8 cellular contexts compared by ENCODE assay signal in the genomic region with DNA sequence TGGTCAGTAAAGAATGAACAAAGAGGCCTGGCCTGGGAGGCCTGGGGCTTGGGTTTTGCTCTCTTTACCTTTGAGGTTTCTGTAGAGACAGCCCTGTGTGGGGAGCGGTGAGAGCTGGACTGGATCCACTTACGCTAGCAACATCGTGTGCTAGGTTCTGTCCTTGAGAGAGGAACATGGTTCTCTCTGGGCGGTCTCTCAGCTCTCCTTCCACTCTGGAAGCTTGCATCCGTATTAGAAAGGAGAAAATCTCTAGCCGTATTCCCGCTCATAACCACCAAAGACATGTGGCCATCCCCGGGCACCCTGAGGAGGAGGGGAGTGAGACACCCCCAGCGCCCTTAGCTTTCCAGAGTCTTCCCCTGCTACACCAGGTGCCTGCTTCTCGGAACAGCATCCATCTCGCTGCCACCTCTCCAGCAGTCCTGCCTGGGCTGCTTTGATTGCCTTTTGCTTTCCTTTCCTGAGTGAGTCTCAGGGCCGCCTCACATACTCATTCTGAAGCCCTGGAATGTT. TPM values are rescaled to one million over a fixed set of nuclear protein-coding genes. Genes with fewer than 3 reads are reported as not detected.
DNase-seq lines count a peak whose midpoint lies in the region; ATAC-seq, FAIRE-seq and TF ChIP-seq lines count a peak whose summit lies in the region.

No MANE protein-coding gene starts in this region.

- H2BK12ac ChIP-seq in trophoblast cell (ENCODE audit: low read length) = peak overlapping the region; percentile 16

- H3K36me3 ChIP-seq in DOHH2 (ENCODE audit: control insufficient read depth, low read length) (peaks cover 21% of the 10 kb centered on the region), Panc1 (ENCODE audit: control insufficient read depth, insufficient read depth, low read length) (no peaks in the 10 kb centered on the region), trophoblast cell (ENCODE audit: control insufficient read depth in 1 of 2, insufficient read depth in 2 of 2, low read length in 2 of 2) (peaks cover 2 to 7% of the 10 kb centered on the region in 2 experiments)

- H4K8ac ChIP-seq in trophoblast cell (ENCODE audit: low read depth, low read length) = peak overlapping the region; percentile 81

- ATAC-seq in Panc1 = no peak

- H2AFZ ChIP-seq in trophoblast cell (ENCODE audit: insufficient read depth, low read length, poor library complexity) = peak overlapping the region; percentile 55

- peak overlapping the region; percentile 95 for H3K4ac ChIP-seq in trophoblast cell (ENCODE audit: low read depth, low read length)

- DNase-seq in Panc1 (ENCODE audit: low read depth, low spot score) = no peak
- DNase-seq in fibroblast of mammary gland (ENCODE audit: low read depth) = peak; percentile 12
- no peak for DNase-seq in trophoblast cell
- no peak for DNase-seq in DMS53 treated with DMSO at 0.1 percent for 48 hours (lab: John Stamatoyannopoulos, UW; ENCODE audit: unreplicated experiment)
- DNase-seq in HTR-8/SVneo (ENCODE audit: insufficient read length, low spot score) = no peak
- DNase-seq in RPMI8226 = no peak
- DNase-seq in NCI-H2081 treated with DMSO at 0.1 percent for 48 hours (lab: John Stamatoyannopoulos, UW) = no peak

- H3K27ac ChIP-seq in DOHH2 (ENCODE audit: low read depth, low read length) (no peak overlapping the region), Panc1 (ENCODE audit: low read length) (peak overlapping the region; percentile 81), trophoblast cell (ENCODE audit: low read depth, low read length) (no peak overlapping the region)

- H3K27me3 ChIP-seq in DOHH2 (ENCODE audit: control insufficient read depth, low read length) (peaks cover 9% of the 10 kb centered on the region), Panc1 (ENCODE audit: control insufficient read depth, insufficient read depth, low read length) (no peaks in the 10 kb centered on the region), trophoblast cell (ENCODE audit: insufficient read depth, low read length) (no peaks in the 10 kb centered on the region)

- H4K20me1 ChIP-seq in DOHH2 (ENCODE audit: control insufficient read depth, insufficient read depth, low read depth, low read length) = peaks cover 14% of the 10 kb centered on the region

- H3K4me2 ChIP-seq in DOHH2 (ENCODE audit: low read length) = peak overlapping the region; percentile 92
- peak overlapping the region; percentile 94 for H3K4me2 ChIP-seq in trophoblast cell (ENCODE audit: low read length)

- H3K79me2 ChIP-seq in DOHH2 (ENCODE audit: control insufficient read depth, low read length) = peaks cover 58% of the 10 kb centered on the region
- peaks cover 19% of the 10 kb centered on the region for H3K79me2 ChIP-seq in trophoblast cell (ENCODE audit: control insufficient read depth, insufficient read depth, low read length, poor library complexity)

- peak overlapping the region; percentile 43 for H3K14ac ChIP-seq in trophoblast cell (ENCODE audit: low read length)

- peak overlapping the region; percentile 22 for H2BK5ac ChIP-seq in trophoblast cell (ENCODE audit: low read depth, low read length, poor library complexity)

- H3K9me2 ChIP-seq in DOHH2 (replicated peaks; ENCODE audit: control insufficient read depth, low read length) = no peaks in the 10 kb centered on the region

- H2AK5ac ChIP-seq in trophoblast cell (ENCODE audit: low read length) = peak overlapping the region; percentile 97

- H4K91ac ChIP-seq in trophoblast cell (ENCODE audit: low read depth, low read length) = peak overlapping the region; percentile 86

- peaks cover 36% of the 10 kb centered on the region for H3K4me1 ChIP-seq in DOHH2 (ENCODE audit: control insufficient read depth, low read length)
- H3K4me1 ChIP-seq in Panc1 (ENCODE audit: control insufficient read depth, insufficient read depth, low read length) = peaks cover 30% of the 10 kb centered on the region
- H3K4me1 ChIP-seq in trophoblast cell (ENCODE audit: control insufficient read depth in 1 of 2, insufficient read depth in 2 of 2, low read length in 2 of 2) = peaks cover 18 to 22% of the 10 kb centered on the region in 2 experiments

- H3K79me1 ChIP-seq in trophoblast cell (ENCODE audit: low read length) = peaks cover 9% of the 10 kb centered on the region

- H3K18ac ChIP-seq in trophoblast cell (ENCODE audit: low read length) = peak overlapping the region; percentile 88

- H3K9me3 ChIP-seq in DOHH2 (ENCODE audit: control insufficient read depth, insufficient read depth, low read length) (no peaks in the 10 kb centered on the region), Panc1 (ENCODE audit: control insufficient read depth, insufficient read depth, low read depth, low read length) (no peaks in the 10 kb centered on the region), trophoblast cell (ENCODE audit: insufficient read depth, low read depth, low read length) (peaks cover 4% of the 10 kb centered on the region)

- H4K12ac ChIP-seq in trophoblast cell (ENCODE audit: low read depth, low read length) = peak overlapping the region; percentile 89

- CTCF ChIA-PET in Panc1 (lab: Charles Lee) = no interaction called here

- H3F3A ChIP-seq in DOHH2 (ENCODE audit: control insufficient read depth, insufficient read depth) = peaks cover 4% of the 10 kb centered on the region

- no peak overlapping the region for H3K23ac ChIP-seq in trophoblast cell (ENCODE audit: low read length)

- POLR2A ChIA-PET in Panc1 (lab: Charles Lee) = no interaction called here

- WGBS in trophoblast cell (ENCODE audit: extremely low coverage, insufficient coverage, insufficient read length) = no CpG with 5 or more reads among the region's 12 CpGs

- in situ Hi-C loops in Panc1 (cut with HindIII; ENCODE audit: low pct_unique_long_range_greater_than_20kb, low sequenced_read_pairs) = no loop called here

- peak overlapping the region; percentile 99 for H3K4me3 ChIP-seq in DOHH2 (ENCODE audit: low read length)
- H3K4me3 ChIP-seq in Panc1 (ENCODE audit: low read depth in 2 of 2, low read length in 2 of 2) = peak overlapping the region; percentile 76 to 80
- H3K4me3 ChIP-seq in fibroblast of mammary gland (ENCODE audit: control insufficient read depth, low read depth, low read length) = peak overlapping the region; percentile 78
- peak overlapping the region; percentile 99 for H3K4me3 ChIP-seq in trophoblast cell (ENCODE audit: low read depth, low read length)

- no peak overlapping the region for H2BK120ac ChIP-seq in trophoblast cell (ENCODE audit: insufficient read depth, low read length, poor library complexity)

- no peak overlapping the region for H3K9ac ChIP-seq in trophoblast cell (ENCODE audit: low read length)

- intact Hi-C loops in Panc1 (cut with micrococcal nuclease; ENCODE audit: unreplicated experiment) = no loop called here

- no TSS peak for BruUV-seq in Panc1 (replicated peaks; lab: Mats Ljungman, UMichigan)

- TF ChIP-seq CTCF in DOHH2 (IDR thresholded peaks at IDR 0.05; ENCODE audit: low read depth, low read length, poor library complexity, severe bottlenecking) = no peak
- TF ChIP-seq CTCF in Panc1 (IDR thresholded peaks at IDR 0.05) = no peak
- no peak for TF ChIP-seq CTCF in fibroblast of mammary gland (conservative IDR thresholded peaks at IDR 0.05; ENCODE audit: control insufficient read depth, insufficient read depth, low read depth, low read length)

- no peak for FAIRE-seq in HTR-8/SVneo (lab: Jason Lieb, UNC)

RNA-seq across cellular contexts. Expression of a gene that starts 1.3 kb away (rescaled TPM):
- 17.6 TPM for total RNA-seq in Panc1 (2021; ENCODE audit: unreplicated experiment)
- 21.4 TPM for polyA plus RNA-seq in Panc1 (2012; ENCODE audit: insufficient read length)
- 10.9 and 11.0 TPM in 2 replicates for polyA plus RNA-seq in trophoblast cell (2013)

RNA-seq across cellular contexts. Expression of a gene that starts 23.4 kb away (rescaled TPM):
- 46.6 TPM for total RNA-seq in Panc1 (2021; ENCODE audit: unreplicated experiment)
- 41.8 TPM for polyA plus RNA-seq in Panc1 (2012; ENCODE audit: insufficient read length)
- polyA plus RNA-seq in trophoblast cell (2013) = 21.7 and 22.8 TPM in 2 replicates
